Comparison of ENCODE assay signal across 19 cellular contexts in the genomic region with DNA sequence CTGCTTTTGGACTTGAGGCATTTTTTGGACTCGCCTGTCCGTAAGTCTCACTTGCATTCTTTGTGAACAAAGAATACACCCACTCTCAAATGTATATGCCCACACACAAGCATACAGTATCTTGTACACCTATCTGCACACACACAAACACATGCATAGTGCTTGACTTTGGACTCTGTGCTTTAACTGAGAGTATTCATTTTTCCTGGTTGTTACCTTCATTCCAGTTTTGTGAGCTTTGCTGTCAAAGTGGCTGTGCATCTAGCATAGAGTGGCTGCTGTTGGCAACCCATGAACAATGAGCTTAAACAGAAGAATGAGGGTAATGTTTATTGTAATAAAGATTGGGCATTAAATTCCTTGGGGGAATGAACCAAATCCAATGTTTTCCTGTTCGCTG.
"Had no signal": no experiment of that assay in that cellular context is flagged by ENCODE, and none has a peak within 500 bp of the region (broad histone marks: within the 10 kb centered on the region; RNA-seq: fewer than 3 reads in every experiment).

No MANE protein-coding gene starts in this region.

- H3K36me3 ChIP-seq: brain microvascular endothelial cell, heart left ventricle, right lobe of liver had no signal

- H3K27ac Mint-ChIP-seq: activated CD8-positive, alpha-beta T cell treated with anti-CD3 and anti-CD28 coated beads for 36 hours; activated naive CD4-positive, alpha-beta T cell treated with anti-CD3 and anti-CD28 coated beads, Interleukin-2, amount 50 U/mL, for 24 hours; dendritic cell treated with granulocyte-macrophage colony-stimulating factor and Interleukin-4, amounts not matched to agents 40 ng/mL and 50 ng/mL, for 4 days; effector memory CD8-positive, alpha-beta T cell; naive thymus-derived CD8-positive, alpha-beta T cell; stimulated activated naive CD8-positive, alpha-beta T cell treated with anti-CD3 and anti-CD28 coated beads, Interleukin-15, amount 100 ng/mL, for 72 hours; WTC11 had no signal

- ATAC-seq: activated CD8-positive, alpha-beta T cell treated with anti-CD3 and anti-CD28 coated beads for 36 hours; activated T-cell treated with anti-CD3 and anti-CD28 coated beads, Interleukin-2, amount 50 U/mL, for 4 hours; effector memory CD8-positive, alpha-beta T cell; heart left ventricle; left lobe of liver; naive thymus-derived CD8-positive, alpha-beta T cell; psoas muscle; right lobe of liver; stimulated activated naive CD8-positive, alpha-beta T cell treated with anti-CD3 and anti-CD28 coated beads, Interleukin-15, amount 100 ng/mL, for 72 hours; WTC11 had no signal

- H3K9me3 Mint-ChIP-seq: activated CD8-positive, alpha-beta T cell treated with anti-CD3 and anti-CD28 coated beads for 36 hours; activated naive CD4-positive, alpha-beta T cell treated with anti-CD3 and anti-CD28 coated beads, Interleukin-2, amount 50 U/mL, for 24 hours; activated T-cell treated with anti-CD3 and anti-CD28 coated beads, Interleukin-2, amount 50 U/mL, for 4 hours; dendritic cell treated with granulocyte-macrophage colony-stimulating factor and Interleukin-4, amounts not matched to agents 40 ng/mL and 50 ng/mL, for 4 days; effector memory CD8-positive, alpha-beta T cell; naive thymus-derived CD8-positive, alpha-beta T cell; stimulated activated naive CD8-positive, alpha-beta T cell treated with anti-CD3 and anti-CD28 coated beads, Interleukin-15, amount 100 ng/mL, for 72 hours; WTC11 had no signal

- H3K4me3 ChIP-seq: heart left ventricle, psoas muscle, right lobe of liver, smooth muscle cell had no signal

- H3K4me3 Mint-ChIP-seq: activated CD8-positive, alpha-beta T cell treated with anti-CD3 and anti-CD28 coated beads for 36 hours; activated naive CD4-positive, alpha-beta T cell treated with anti-CD3 and anti-CD28 coated beads, Interleukin-2, amount 50 U/mL, for 24 hours; activated T-cell treated with anti-CD3 and anti-CD28 coated beads, Interleukin-2, amount 50 U/mL, for 4 hours; dendritic cell treated with granulocyte-macrophage colony-stimulating factor and Interleukin-4, amounts not matched to agents 40 ng/mL and 50 ng/mL, for 4 days; effector memory CD8-positive, alpha-beta T cell; naive thymus-derived CD8-positive, alpha-beta T cell; stimulated activated naive CD8-positive, alpha-beta T cell treated with anti-CD3 and anti-CD28 coated beads, Interleukin-15, amount 100 ng/mL, for 72 hours; WTC11 had no signal

- H3K27ac ChIP-seq: brain microvascular endothelial cell, heart left ventricle, psoas muscle, right lobe of liver had no signal

- H3K27me3 ChIP-seq: brain microvascular endothelial cell, right lobe of liver had no signal

- H3K4me2 ChIP-seq: smooth muscle cell had no signal

- DNase-seq: activated CD4-positive, alpha-beta T cell treated with anti-CD3 and anti-CD28 coated beads for 48 hours; activated CD8-positive, alpha-beta T cell treated with anti-CD3 and anti-CD28 coated beads for 36 hours; activated effector memory CD4-positive, alpha-beta T cell treated with Interleukin-2 at 50 U/mL for 16 hours; activated T-cell treated with anti-CD3 and anti-CD28 coated beads, Interleukin-2, amount 50 U/mL, for 4 hours; brain microvascular endothelial cell; cerebellar nuclear complex; effector memory CD8-positive, alpha-beta T cell; heart left ventricle; naive thymus-derived CD8-positive, alpha-beta T cell; psoas muscle; right lobe of liver; stimulated activated CD4-positive, alpha-beta T cell treated with anti-CD3 and anti-CD28 coated beads, Interleukin-4, amount 100 ng/mL, for 4 hours; stimulated activated naive CD8-positive, alpha-beta T cell treated with anti-CD3 and anti-CD28 coated beads, Interleukin-15, amount 100 ng/mL, for 72 hours; SW 1271 had no signal

- H3K4me1 Mint-ChIP-seq: activated naive CD4-positive, alpha-beta T cell treated with anti-CD3 and anti-CD28 coated beads, Interleukin-2, amount 50 U/mL, for 24 hours; naive thymus-derived CD8-positive, alpha-beta T cell; stimulated activated naive CD8-positive, alpha-beta T cell treated with anti-CD3 and anti-CD28 coated beads, Interleukin-15, amount 100 ng/mL, for 72 hours; WTC11 had no signal

- H3K9me3 ChIP-seq: heart left ventricle, psoas muscle, right lobe of liver had no signal

- H3K36me3 Mint-ChIP-seq: activated naive CD4-positive, alpha-beta T cell treated with anti-CD3 and anti-CD28 coated beads, Interleukin-2, amount 50 U/mL, for 24 hours; naive thymus-derived CD8-positive, alpha-beta T cell; WTC11 had no signal

- H3K4me1 ChIP-seq: heart left ventricle, psoas muscle, right lobe of liver had no signal

- H3K27me3 Mint-ChIP-seq: dendritic cell treated with granulocyte-macrophage colony-stimulating factor and Interleukin-4, amounts not matched to agents 40 ng/mL and 50 ng/mL, for 4 days had no signal
